ENCODE assay signal across 9 cellular contexts in the genomic region with DNA sequence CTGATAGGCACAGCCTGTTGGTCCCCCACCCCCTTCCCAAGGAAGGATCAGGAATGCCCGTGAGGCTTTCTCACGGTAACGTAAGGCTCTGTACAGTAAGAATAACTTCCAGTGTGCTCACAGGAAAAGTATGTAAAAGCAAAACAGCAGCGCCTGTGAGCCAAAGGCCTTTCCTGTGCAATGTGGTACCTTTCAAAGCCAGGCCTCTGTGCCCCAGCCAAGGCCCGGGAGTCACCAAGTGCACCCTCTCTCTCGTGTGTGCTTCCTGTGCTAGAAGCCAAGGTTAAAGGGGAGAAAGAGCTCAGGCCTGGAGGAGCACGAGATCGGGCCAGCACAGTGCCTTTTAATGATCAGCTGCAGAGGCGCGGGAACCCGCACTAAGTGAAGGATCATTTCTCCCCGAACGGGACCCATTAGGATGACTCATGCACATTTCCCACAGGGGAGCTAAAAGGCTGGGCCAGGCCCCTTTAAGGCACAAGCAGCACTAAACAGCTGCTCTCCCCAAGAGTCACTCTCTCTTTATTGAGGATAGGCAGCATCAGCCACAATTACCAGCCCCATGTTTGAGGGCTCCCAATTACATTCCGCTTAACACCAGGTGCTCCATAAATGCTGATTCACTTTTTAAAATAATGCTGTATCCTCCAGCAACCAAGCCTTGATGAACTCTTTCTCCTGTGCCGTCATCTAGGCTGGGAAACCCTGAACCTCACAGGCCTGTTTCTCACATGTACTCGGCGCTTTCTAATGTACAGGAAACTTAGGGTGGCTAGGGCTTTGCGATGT. TPM values are rescaled to one million over a fixed set of nuclear protein-coding genes. Genes with fewer than 3 reads are reported as not detected.
DNase-seq lines count a peak whose midpoint lies in the region; ATAC-seq and TF ChIP-seq lines count a peak whose summit lies in the region.
"Had no signal": no experiment of that assay in that cellular context is flagged by ENCODE, and none has a peak within 500 bp of the region (broad histone marks: within the 10 kb centered on the region; RNA-seq: fewer than 3 reads in every experiment).

No MANE protein-coding gene starts in this region.

- H3K27me3 ChIP-seq in GM23248 (replicated peaks; ENCODE audit: insufficient read depth) = no peaks in the 10 kb centered on the region
- H3K27me3 ChIP-seq in esophagus muscularis mucosa = no peaks in the 10 kb centered on the region

- peak overlapping the region; percentile 93 for H3K27ac ChIP-seq in GM23248
- peak overlapping the region; percentile 78 to 83 (median 79) for H3K27ac ChIP-seq in esophagus muscularis mucosa (replicated peaks in 1 of 4)
- H3K27ac ChIP-seq: parathyroid adenoma had no signal

- no peaks in the 10 kb centered on the region for H3K9me2 ChIP-seq in GM23248 (ENCODE audit: insufficient read depth)

- H3K36me3 Mint-ChIP-seq in osteocyte (ENCODE audit: unreplicated experiment) = no peaks in the 10 kb centered on the region

- no peak for TF ChIP-seq CTCF in esophagus muscularis mucosa (IDR thresholded peaks at IDR 0.05)
- TF ChIP-seq CTCF in osteocyte (IDR thresholded peaks at IDR 0.05) = no peak

- peak overlapping the region; percentile 52 for H3K4me3 ChIP-seq in GM23248
- peak overlapping the region in 1 of 4 donors; percentile 0 for H3K4me3 ChIP-seq in esophagus muscularis mucosa

- H3K36me3 ChIP-seq in GM23248 (ENCODE audit: low read depth) (no peaks in the 10 kb centered on the region), esophagus muscularis mucosa (no peaks in the 10 kb centered on the region)

- no peaks in the 10 kb centered on the region for H3K27me3 Mint-ChIP-seq in osteocyte (ENCODE audit: unreplicated experiment)

- H3K9me3 ChIP-seq in GM23248 (ENCODE audit: low read depth) = no peaks in the 10 kb centered on the region
- H3K9me3 ChIP-seq in esophagus muscularis mucosa = no peaks in the 10 kb centered on the region

- no peak for TF ChIP-seq EP300 in esophagus muscularis mucosa (IDR thresholded peaks at IDR 0.05)

- H3K9me3 Mint-ChIP-seq in osteocyte (ENCODE audit: unreplicated experiment) = no peaks in the 10 kb centered on the region

- intact Hi-C loops in esophagus muscularis mucosa (cut with DNase I) = loop anchor here (2.0 to 5.0 kb wide), 2 partner anchors 21 to 41 kb away; a partner anchor contains a TSS

- peaks cover 34% of the 10 kb centered on the region for H3F3A ChIP-seq in GM23248 (ENCODE audit: insufficient read depth)

- H2AFZ ChIP-seq in GM23248 = peak overlapping the region; percentile 17; the same call in 1 of the 2 replicates
- H2AFZ ChIP-seq: parathyroid adenoma had no signal

- TF ChIP-seq POLR2A in esophagus muscularis mucosa (IDR thresholded peaks at IDR 0.05; ENCODE audit: low read depth) = no peak

- peak overlapping the region; percentile 19 for H3K4me3 Mint-ChIP-seq in osteocyte (ENCODE audit: unreplicated experiment)

- 20 to 21% methylated on average over 18 of the region's 18 CpGs for WGBS in GM23248 (ENCODE audit: low coverage in 1 of 2, low lambda C conversion rate in 2 of 2, missing lambda C conversion rate in 2 of 2), 2 experiments
- 30% methylated on average over 18 of the region's 18 CpGs for WGBS in esophagus muscularis mucosa

- peak; percentile 95 for DNase-seq in GM23248
- DNase-seq in NCI-H460 (ENCODE audit: extremely low read depth, low read depth) = peak; percentile 59
- no peak for DNase-seq in esophagus muscularis mucosa (ENCODE audit: extremely low spot score)
- no peak for DNase-seq in osteocyte (ENCODE audit: extremely low spot score, unreplicated experiment)
- DNase-seq in NCI-H187 treated with DMSO at 0.1 percent for 48 hours (lab: John Stamatoyannopoulos, UW) = no peak
- no peak for DNase-seq in NK-92 (lab: John Stamatoyannopoulos, UW; ENCODE audit: unreplicated experiment)

- peaks cover 90% of the 10 kb centered on the region for H3K79me2 ChIP-seq in GM23248 (ENCODE audit: insufficient read depth)

- H3K4me1 ChIP-seq in GM23248 (ENCODE audit: insufficient read depth) (peaks cover 42% of the 10 kb centered on the region), esophagus muscularis mucosa (peaks cover 54 to 80% (median 67%) of the 10 kb centered on the region in 4 donors)
- H3K4me1 ChIP-seq: parathyroid adenoma had no signal

- no peaks in the 10 kb centered on the region for H4K20me1 ChIP-seq in GM23248 (ENCODE audit: insufficient read depth)

- in situ Hi-C loops in GM23248 (cut with MboI) = no loop called here

- H3K4me1 Mint-ChIP-seq in osteocyte (ENCODE audit: unreplicated experiment) = peaks cover 75% of the 10 kb centered on the region

- H3K27ac Mint-ChIP-seq in osteocyte (ENCODE audit: unreplicated experiment) = peak overlapping the region; percentile 97

- H3K4me2 ChIP-seq in GM23248 (ENCODE audit: unreplicated experiment) = peak overlapping the region; percentile 55

- ATAC-seq in GM21526 (IDR thresholded peaks at IDR 0.05; ENCODE audit: low FRiP score, unreplicated experiment) = no peak
- ATAC-seq in GM18498 (IDR thresholded peaks at IDR 0.05; ENCODE audit: unreplicated experiment) = no peak

- peak overlapping the region; percentile 77 for H3K9ac ChIP-seq in GM23248
- H3K9ac ChIP-seq: parathyroid adenoma had no signal

RNA-seq across cellular contexts. Expression of a gene that starts 42.8 kb away (rescaled TPM):
- 9.9 and 11.1 TPM in 2 replicates for total RNA-seq in GM23248 (2014; rRNA removed; shearing (Covaris generic))
- polyA plus RNA-seq in GM23248 (2016; fragmentation: Nextera tagmentation; extraction: Ambion mirVana) = 3.9 and 4.4 TPM in 2 replicates
- 12.5 and 14.3 TPM in 2 replicates for total RNA-seq in NCI-H460 (2014; rRNA removed; shearing (Covaris generic))
- polyA plus RNA-seq in NCI-H460 (2014; cell fraction: nucleus; rRNA removed) = 10.8 and 14.0 TPM in 2 replicates
- total RNA-seq in esophagus muscularis mucosa = 10 to 100 TPM; 16.6 to 21.2 (median 21.0) TPM
- 16.7 and 18.3 TPM in 2 replicates for total RNA-seq in osteocyte

Comparison
In these comparisons a context has a peak if more than half of its experiments do, and no peak if none do; other contexts are left out.
1. DNase-seq: peak in GM23248 (single experiment) and NCI-H460 (single experiment); none in esophagus muscularis mucosa (single experiment), osteocyte (single experiment), NCI-H187 treated with DMSO at 0.1 percent for 48 hours (single experiment) and NK-92 (single experiment).